Comparison of ENCODE assay signal across 12 cellular contexts in the genomic region with DNA sequence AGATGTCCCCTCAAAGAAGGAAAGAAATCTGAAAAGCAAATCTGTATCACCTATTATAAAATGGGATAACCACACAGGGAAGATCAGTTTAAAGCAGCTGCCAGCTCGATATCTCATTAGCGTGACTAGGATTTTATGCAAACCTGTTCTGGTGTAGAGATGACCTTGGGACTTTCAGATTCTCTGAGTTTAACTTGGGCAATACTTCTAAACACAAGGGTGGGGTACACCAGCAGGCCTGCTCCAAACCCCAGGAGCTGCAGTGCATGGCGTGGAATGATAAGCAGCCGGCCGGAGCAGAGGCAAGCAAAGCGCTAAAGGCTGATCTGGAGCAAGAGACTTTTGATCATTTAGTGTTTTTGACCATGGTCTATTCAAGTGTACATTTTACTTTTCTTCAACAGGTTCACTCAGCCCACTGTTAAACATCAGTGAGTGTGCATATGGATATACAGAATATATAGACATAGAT. TPM values are rescaled to one million over a fixed set of nuclear protein-coding genes. Genes with fewer than 3 reads are reported as not detected.
A peak's percentile ranks its signal among the peaks of the same experiment; 100 is the strongest.
DNase-seq lines count a peak whose midpoint lies in the region; ATAC-seq, FAIRE-seq and TF ChIP-seq lines count a peak whose summit lies in the region.
"Had no signal": no experiment of that assay in that cellular context is flagged by ENCODE, and none has a peak within 500 bp of the region (broad histone marks: within the 10 kb centered on the region; RNA-seq: fewer than 3 reads in every experiment).

No MANE protein-coding gene starts in this region.

- H3K27me3 ChIP-seq in CD4-positive, CD25-positive, alpha-beta regulatory T cell (ENCODE audit: control insufficient read depth, insufficient read depth, low read length): no peaks in the 10 kb centered on the region
- H3K27me3 ChIP-seq in MM.1S (replicated peaks; ENCODE audit: insufficient read depth, low read length) (no peaks in the 10 kb centered on the region), neural progenitor cell (no peaks in the 10 kb centered on the region)

- H3K36me3 ChIP-seq in CD4-positive, CD25-positive, alpha-beta regulatory T cell (ENCODE audit: control insufficient read depth, insufficient read depth, low read length): no peaks in the 10 kb centered on the region
- H3K36me3 ChIP-seq in MM.1S (replicated peaks; ENCODE audit: insufficient read depth, low read length): no peaks in the 10 kb centered on the region
- H3K36me3 ChIP-seq in neural progenitor cell: no peaks in the 10 kb centered on the region
- H3K36me3 ChIP-seq: thoracic aorta had no signal

- no peak overlapping the region for H2AFZ ChIP-seq in MM.1S (ENCODE audit: low read length)
- no peak overlapping the region for H2AFZ ChIP-seq in neural progenitor cell (replicated peaks)

- H3K9me3 ChIP-seq in CD4-positive, CD25-positive, alpha-beta regulatory T cell (ENCODE audit: control insufficient read depth in 2 of 2, low read length in 2 of 2): no peaks in the 10 kb centered on the region
- H3K9me3 ChIP-seq in MM.1S (replicated peaks; ENCODE audit: insufficient read depth, low read length) (no peaks in the 10 kb centered on the region), neural progenitor cell (ENCODE audit: low read depth) (no peaks in the 10 kb centered on the region)
- H3K9me3 ChIP-seq: thoracic aorta had no signal

- TF ChIP-seq POLR2A in GM12892 (IDR thresholded peaks at IDR 0.05; ENCODE audit: low read depth, low read length): no peak

- DNase-seq in CD4-positive, CD25-positive, alpha-beta regulatory T cell: no peak
- peak; percentile 5 for DNase-seq in MM.1S
- no peak for DNase-seq in neural progenitor cell (ENCODE audit: low spot score)
- no peak for DNase-seq in osteocyte (ENCODE audit: extremely low spot score, unreplicated experiment)
- DNase-seq in GM12892 (ENCODE audit: insufficient read length): no peak
- DNase-seq in activated CD8-positive, alpha-beta T cell treated with anti-CD3 and anti-CD28 coated beads for 36 hours: no peak
- DNase-seq: activated T-cell treated with anti-CD3 and anti-CD28 coated beads, Interleukin-2, amount 50 U/mL, for 72 hours; effector memory CD4-positive, alpha-beta T cell; NCI-H2081 had no signal

- no peaks in the 10 kb centered on the region for H3K9me2 ChIP-seq in MM.1S (replicated peaks; ENCODE audit: insufficient read depth, low read length)

- intact Hi-C loops in dendritic cell treated with granulocyte-macrophage colony-stimulating factor and Interleukin-4, amounts not matched to agents 40 ng/mL and 50 ng/mL, for 4 days (cut with micrococcal nuclease): loop anchor here (5.0 kb wide), 1 partner anchor 127 kb away; a partner anchor contains a TSS
- intact Hi-C loops in activated CD8-positive, alpha-beta T cell treated with anti-CD3 and anti-CD28 coated beads for 36 hours (cut with micrococcal nuclease): loop anchor here (5.0 to 10.0 kb wide), 3 partner anchors 124 to 213 kb away; a partner anchor contains a TSS

- H4K20me1 ChIP-seq in MM.1S (ENCODE audit: insufficient read depth, low read length) (peaks cover 34% of the 10 kb centered on the region), neural progenitor cell (ENCODE audit: low read depth) (peaks cover 74% of the 10 kb centered on the region)

- no peak overlapping the region for H3K27ac ChIP-seq in CD4-positive, CD25-positive, alpha-beta regulatory T cell (ENCODE audit: insufficient read depth, low read length, poor library complexity, severe bottlenecking)
- H3K27ac ChIP-seq in MM.1S (ENCODE audit: low read length): no peak overlapping the region
- peak overlapping the region; percentile 63 for H3K27ac ChIP-seq in neural progenitor cell
- H3K27ac ChIP-seq: thoracic aorta had no signal

- peaks cover 91% of the 10 kb centered on the region for H3K79me2 ChIP-seq in MM.1S (ENCODE audit: low read length)
- H3K79me2 ChIP-seq in neural progenitor cell (ENCODE audit: low read depth): peaks cover 88% of the 10 kb centered on the region

- H3K27me3 Mint-ChIP-seq in CD4-positive, CD25-positive, alpha-beta regulatory T cell: peaks cover 5% of the 10 kb centered on the region
- no peaks in the 10 kb centered on the region for H3K27me3 Mint-ChIP-seq in dendritic cell treated with granulocyte-macrophage colony-stimulating factor and Interleukin-4, amounts not matched to agents 40 ng/mL and 50 ng/mL, for 4 days
- H3K27me3 Mint-ChIP-seq in neural progenitor cell (ENCODE audit: insufficient read depth, low read depth) (no peaks in the 10 kb centered on the region), osteocyte (ENCODE audit: unreplicated experiment) (no peaks in the 10 kb centered on the region)
- no peaks in the 10 kb centered on the region for H3K27me3 Mint-ChIP-seq in activated CD8-positive, alpha-beta T cell treated with anti-CD3 and anti-CD28 coated beads for 36 hours

- H3K4me2 ChIP-seq in MM.1S (ENCODE audit: low read depth, low read length): no peak overlapping the region
- H3K4me2 ChIP-seq in neural progenitor cell: peak overlapping the region; percentile 88

- H3F3A ChIP-seq in MM.1S (ENCODE audit: insufficient read depth, low read length) (peaks cover 43% of the 10 kb centered on the region), neural progenitor cell (ENCODE audit: low read depth) (peaks cover 64% of the 10 kb centered on the region)

- no peaks in the 10 kb centered on the region for H3K9me3 Mint-ChIP-seq in CD4-positive, CD25-positive, alpha-beta regulatory T cell
- no peaks in the 10 kb centered on the region for H3K9me3 Mint-ChIP-seq in dendritic cell treated with granulocyte-macrophage colony-stimulating factor and Interleukin-4, amounts not matched to agents 40 ng/mL and 50 ng/mL, for 4 days
- H3K9me3 Mint-ChIP-seq in neural progenitor cell (no peaks in the 10 kb centered on the region), osteocyte (ENCODE audit: unreplicated experiment) (no peaks in the 10 kb centered on the region)
- H3K9me3 Mint-ChIP-seq in activated CD8-positive, alpha-beta T cell treated with anti-CD3 and anti-CD28 coated beads for 36 hours: no peaks in the 10 kb centered on the region
- H3K9me3 Mint-ChIP-seq: activated T-cell treated with anti-CD3 and anti-CD28 coated beads, Interleukin-2, amount 50 U/mL, for 72 hours had no signal

- H3K4me1 Mint-ChIP-seq in CD4-positive, CD25-positive, alpha-beta regulatory T cell: peaks cover 46 to 81% (median 55%) of the 10 kb centered on the region in 4 donors
- H3K4me1 Mint-ChIP-seq in dendritic cell treated with granulocyte-macrophage colony-stimulating factor and Interleukin-4, amounts not matched to agents 40 ng/mL and 50 ng/mL, for 4 days (ENCODE audit: low read depth): peaks cover 46% of the 10 kb centered on the region
- H3K4me1 Mint-ChIP-seq in neural progenitor cell (peaks cover 74% of the 10 kb centered on the region), osteocyte (ENCODE audit: unreplicated experiment) (peaks cover 62% of the 10 kb centered on the region)
- peaks cover 73% of the 10 kb centered on the region for H3K4me1 Mint-ChIP-seq in activated CD8-positive, alpha-beta T cell treated with anti-CD3 and anti-CD28 coated beads for 36 hours (ENCODE audit: low read depth)

- no peak overlapping the region for H3K9ac ChIP-seq in MM.1S (ENCODE audit: low read length)
- no peak overlapping the region for H3K9ac ChIP-seq in neural progenitor cell

- no peaks in the 10 kb centered on the region for H3K36me3 Mint-ChIP-seq in CD4-positive, CD25-positive, alpha-beta regulatory T cell
- H3K36me3 Mint-ChIP-seq in dendritic cell treated with granulocyte-macrophage colony-stimulating factor and Interleukin-4, amounts not matched to agents 40 ng/mL and 50 ng/mL, for 4 days (ENCODE audit: low read depth): peaks cover 20% of the 10 kb centered on the region
- H3K36me3 Mint-ChIP-seq in neural progenitor cell: no peaks in the 10 kb centered on the region
- peaks cover 3% of the 10 kb centered on the region for H3K36me3 Mint-ChIP-seq in osteocyte (ENCODE audit: unreplicated experiment)
- peaks cover 4% of the 10 kb centered on the region for H3K36me3 Mint-ChIP-seq in activated CD8-positive, alpha-beta T cell treated with anti-CD3 and anti-CD28 coated beads for 36 hours (ENCODE audit: low read depth)

- CTCF ChIA-PET in activated CD8-positive, alpha-beta T cell treated with anti-CD3 and anti-CD28 coated beads for 36 hours (lab: Charles Lee): interaction anchor here (0.7 to 5.1 kb wide), 20 partner anchors 10 to 224 kb away, joined by 3 to 24 read pairs (median 4); a partner anchor contains a TSS

- peak overlapping the region; percentile 39 to 80 (median 53) for H3K27ac Mint-ChIP-seq in CD4-positive, CD25-positive, alpha-beta regulatory T cell
- H3K27ac Mint-ChIP-seq in dendritic cell treated with granulocyte-macrophage colony-stimulating factor and Interleukin-4, amounts not matched to agents 40 ng/mL and 50 ng/mL, for 4 days: peak overlapping the region; percentile 51
- H3K27ac Mint-ChIP-seq in neural progenitor cell (no peak overlapping the region), osteocyte (ENCODE audit: unreplicated experiment) (no peak overlapping the region)
- H3K27ac Mint-ChIP-seq in activated CD8-positive, alpha-beta T cell treated with anti-CD3 and anti-CD28 coated beads for 36 hours: no peak overlapping the region
- H3K27ac Mint-ChIP-seq: activated T-cell treated with anti-CD3 and anti-CD28 coated beads, Interleukin-2, amount 50 U/mL, for 72 hours had no signal

- peak overlapping the region in 3 of 4 donors; percentile 5 to 66 (median 51) for H3K4me3 Mint-ChIP-seq in CD4-positive, CD25-positive, alpha-beta regulatory T cell
- no peak overlapping the region for H3K4me3 Mint-ChIP-seq in dendritic cell treated with granulocyte-macrophage colony-stimulating factor and Interleukin-4, amounts not matched to agents 40 ng/mL and 50 ng/mL, for 4 days
- H3K4me3 Mint-ChIP-seq in neural progenitor cell (no peak overlapping the region), osteocyte (ENCODE audit: unreplicated experiment) (no peak overlapping the region)
- no peak overlapping the region for H3K4me3 Mint-ChIP-seq in activated CD8-positive, alpha-beta T cell treated with anti-CD3 and anti-CD28 coated beads for 36 hours

- POLR2A ChIA-PET in activated CD8-positive, alpha-beta T cell treated with anti-CD3 and anti-CD28 coated beads for 36 hours (lab: Charles Lee): interaction anchor here (0.6 to 1.1 kb wide), 7 partner anchors 10 to 171 kb away, joined by 3 to 4 read pairs (median 3); no protein-coding TSS in a partner anchor

- peaks cover 59% of the 10 kb centered on the region for H3K4me1 ChIP-seq in CD4-positive, CD25-positive, alpha-beta regulatory T cell (ENCODE audit: control insufficient read depth, insufficient read depth, low read length, poor library complexity, severe bottlenecking)
- H3K4me1 ChIP-seq in MM.1S (ENCODE audit: low read length) (peaks cover 23% of the 10 kb centered on the region), neural progenitor cell (peaks cover 58% of the 10 kb centered on the region)

- H3K4me3 ChIP-seq in CD4-positive, CD25-positive, alpha-beta regulatory T cell (ENCODE audit: low read depth, low read length): no peak overlapping the region
- H3K4me3 ChIP-seq in MM.1S (ENCODE audit: low read length) (no peak overlapping the region), neural progenitor cell (peak overlapping the region; percentile 4)
- H3K4me3 ChIP-seq: thoracic aorta had no signal

- ATAC-seq in CD4-positive, CD25-positive, alpha-beta regulatory T cell (ENCODE audit: low read depth in 2 of 2): no peak
- ATAC-seq in HG02973 (IDR thresholded peaks at IDR 0.05; ENCODE audit: unreplicated experiment): no peak
- ATAC-seq in activated CD8-positive, alpha-beta T cell treated with anti-CD3 and anti-CD28 coated beads for 36 hours: no peak
- ATAC-seq: activated T-cell treated with anti-CD3 and anti-CD28 coated beads, Interleukin-2, amount 50 U/mL, for 72 hours had no signal

- TF ChIP-seq CTCF in MM.1S (IDR thresholded peaks at IDR 0.05; ENCODE audit: low read length): no peak
- TF ChIP-seq CTCF in neural progenitor cell (IDR thresholded peaks at IDR 0.05): no peak
- TF ChIP-seq CTCF in osteocyte (IDR thresholded peaks at IDR 0.05): no peak
- TF ChIP-seq CTCF in activated CD8-positive, alpha-beta T cell treated with anti-CD3 and anti-CD28 coated beads for 36 hours (IDR thresholded peaks at IDR 0.05): no peak

- FAIRE-seq in GM12892 (lab: Jason Lieb, UNC): no peak

RNA-seq across cellular contexts. Expression of a gene that starts 4.7 kb away (rescaled TPM):
- total RNA-seq in CD4-positive, CD25-positive, alpha-beta regulatory T cell: 33.5 TPM
- polyA plus RNA-seq in CD4-positive, CD25-positive, alpha-beta regulatory T cell: 1 to 10 TPM; 4.2 to 7.5 (median 5.7) TPM
- total RNA-seq in neural progenitor cell (ENCODE audit: low replicate concordance) (12.2 and 19.1 TPM in 2 replicates), osteocyte (15.5 and 17.4 TPM in 2 replicates)
- 21.0 TPM for polyA plus RNA-seq in GM12892 (2012; ENCODE audit: missing spikeins)
- 10 to 100 TPM; 31.2 to 33.9 TPM for total RNA-seq in activated CD8-positive, alpha-beta T cell treated with anti-CD3 and anti-CD28 coated beads for 36 hours

Comparison
In these comparisons a context has a peak if more than half of its experiments do, and no peak if none do; other contexts are left out.
1. H3K27ac Mint-ChIP-seq: peak in CD4-positive, CD25-positive, alpha-beta regulatory T cell (3 of 3) and dendritic cell treated with granulocyte-macrophage colony-stimulating factor and Interleukin-4, amounts not matched to agents 40 ng/mL and 50 ng/mL, for 4 days (single experiment); none in neural progenitor cell (single experiment), osteocyte (single experiment) and activated CD8-positive, alpha-beta T cell treated with anti-CD3 and anti-CD28 coated beads for 36 hours (single experiment).
2. H3K4me3 Mint-ChIP-seq: peak in CD4-positive, CD25-positive, alpha-beta regulatory T cell (3 of 4); none in dendritic cell treated with granulocyte-macrophage colony-stimulating factor and Interleukin-4, amounts not matched to agents 40 ng/mL and 50 ng/mL, for 4 days (single experiment), neural progenitor cell (single experiment), osteocyte (single experiment) and activated CD8-positive, alpha-beta T cell treated with anti-CD3 and anti-CD28 coated beads for 36 hours (single experiment).